ENCODE assay signal across 19 cellular contexts in genomic region chr7:24783731-24784130, GRCh38.
"Had no signal": no experiment of that assay in that cellular context is flagged by ENCODE, and none has a peak within 500 bp of the region (broad histone marks: within the 10 kb centered on the region; RNA-seq: fewer than 3 reads in every experiment).

No MANE protein-coding gene starts in this region.

- DNase-seq: activated CD4-positive, alpha-beta T cell treated with anti-CD3 and anti-CD28 coated beads, Interleukin-2, amount 10 ng/mL, durations not matched to agents 7 days and 5 days; activated CD8-positive, alpha-beta memory T cell treated with anti-CD3 and anti-CD28 coated beads for 24 hours; activated CD8-positive, alpha-beta memory T cell treated with anti-CD3 and anti-CD28 coated beads, Interleukin-2, amount 50 U/mL, for 48 hours; activated effector memory CD4-positive, alpha-beta T cell treated with anti-CD3 and anti-CD28 coated beads, Interleukin-2, amount 50 U/mL, for 16 hours; activated naive CD4-positive, alpha-beta T cell treated with anti-CD3 and anti-CD28 coated beads, Interleukin-2, amount 50 U/mL, for 16 hours; activated T-cell treated with anti-CD3 and anti-CD28 coated beads, Interleukin-2, amount 50 U/mL, for 48 hours; colonic mucosa; erythroblast; gastrocnemius medialis; heart right ventricle; immature natural killer cell; mesendoderm; uterus had no signal

- H3K79me2 ChIP-seq: parathyroid adenoma had no signal

- H3K27ac ChIP-seq: ascending aorta, colonic mucosa, heart right ventricle, neutrophil, parathyroid adenoma, tibial nerve, uterus had no signal

- H2AFZ ChIP-seq: parathyroid adenoma had no signal

- H3K9me3 ChIP-seq: ascending aorta, colonic mucosa, gastrocnemius medialis, neutrophil, tibial nerve, uterus had no signal

- H3K9ac ChIP-seq: parathyroid adenoma had no signal

- H3K4me3 ChIP-seq: ascending aorta, colonic mucosa, gastrocnemius medialis, heart right ventricle, tibial nerve, uterus had no signal

- H3K27me3 ChIP-seq: ascending aorta, colonic mucosa, gastrocnemius medialis, heart right ventricle, neutrophil, tibial nerve, uterus had no signal

- H3K36me3 ChIP-seq: ascending aorta, colonic mucosa, gastrocnemius medialis, heart right ventricle, neutrophil, tibial nerve, uterus had no signal

- ATAC-seq: activated CD4-positive, CD25-positive, alpha-beta regulatory T cell treated with anti-CD3 and anti-CD28 coated beads, Interleukin-2, amount 50 U/mL, for 24 hours; gastrocnemius medialis; heart right ventricle; natural killer cell treated with Interleukin-12 subunit alpha and Interleukin-12 subunit beta and Interleukin-15 and Interleukin-18, amount 100 ng/mL, for 72 hours had no signal

- H3K4me1 ChIP-seq: ascending aorta, colonic mucosa, parathyroid adenoma, uterus had no signal
